In genomic region chr10:132061030-132061429, GRCh38 we compare ENCODE assay signal across 11 cellular contexts. TPM values are rescaled to one million over a fixed set of nuclear protein-coding genes. Genes with fewer than 3 reads are reported as not detected.
DNase-seq lines count a peak whose midpoint lies in the region; ATAC-seq, FAIRE-seq and TF ChIP-seq lines count a peak whose summit lies in the region.
"Had no signal": no experiment of that assay in that cellular context is flagged by ENCODE, and none has a peak within 500 bp of the region (broad histone marks: within the 10 kb centered on the region; RNA-seq: fewer than 3 reads in every experiment).

No MANE protein-coding gene starts in this region.

- DNase-seq in COLO668 (lab: John Stamatoyannopoulos, UW; ENCODE audit: unreplicated experiment): peak; percentile 17
- peak; percentile 10 for DNase-seq in left lobe of liver (ENCODE audit: low spot score)
- no peak for DNase-seq in substantia nigra (lab: John Stamatoyannopoulos, UW)
- DNase-seq in activated CD4-positive, alpha-beta T cell treated with anti-CD3 and anti-CD28 coated beads for 4 hours: no peak
- DNase-seq in RWPE1 (ENCODE audit: low spot score): no peak
- DNase-seq in GM19239 (ENCODE audit: insufficient read length, low spot score): no peak

- ATAC-seq in left lobe of liver (no peak), HG02642 (IDR thresholded peaks at IDR 0.05; ENCODE audit: poor library complexity, unreplicated experiment) (no peak)
- ATAC-seq: CD8-positive, alpha-beta T cell; GM23338 had no signal

- no peak for TF ChIP-seq CTCF in RWPE1 (conservative IDR thresholded peaks at IDR 0.05; ENCODE audit: low read depth)

- peak overlapping the region; percentile 97 for H3K27ac ChIP-seq in cingulate gyrus (ENCODE audit: low read depth, low read length)
- peak overlapping the region; percentile 99 for H3K27ac ChIP-seq in substantia nigra (ENCODE audit: low read depth, low read length, poor library complexity, severe bottlenecking)
- no peak overlapping the region for H3K27ac ChIP-seq in RWPE1
- H3K27ac ChIP-seq: 22Rv1 had no signal

- FAIRE-seq in GM19239 (lab: Jason Lieb, UNC): no peak

- CTCF ChIA-PET in RWPE1 (lab: Yijun Ruan, JAX): no interaction called here

- POLR2A ChIA-PET in RWPE1 (lab: Yijun Ruan, JAX; ENCODE audit: low non-redundant PET): no interaction called here

RNA-seq across cellular contexts. Expression of gene JAKMIP3, which starts 4.7 kb away (rescaled TPM):
- 0.28 TPM for total RNA-seq in left lobe of liver

Comparison
In these comparisons a context has a peak if more than half of its experiments do, and no peak if none do; other contexts are left out.
1. DNase-seq: peak in COLO668 (single experiment) and left lobe of liver (single experiment); none in substantia nigra (0 of 49), activated CD4-positive, alpha-beta T cell treated with anti-CD3 and anti-CD28 coated beads for 4 hours (0 of 2), RWPE1 (single experiment) and GM19239 (single experiment).